In genomic region chr3:116001063-116001765, GRCh38 we compare ENCODE assay signal across 18 cellular contexts.
DNase-seq lines count a peak whose midpoint lies in the region; ATAC-seq, FAIRE-seq and TF ChIP-seq lines count a peak whose summit lies in the region.
"Had no signal": no experiment of that assay in that cellular context is flagged by ENCODE, and none has a peak within 500 bp of the region (broad histone marks: within the 10 kb centered on the region; RNA-seq: fewer than 3 reads in every experiment).

No MANE protein-coding gene starts in this region.

- no peaks in the 10 kb centered on the region for H4K20me1 ChIP-seq in HepG2 (ENCODE audit: insufficient read depth, low read length)

- no peak overlapping the region for H3K27ac ChIP-seq in HepG2 (ENCODE audit: extremely low read length, insufficient read depth, low read length)
- H3K27ac ChIP-seq: spleen, tibial nerve had no signal

- DNase-seq in HCEC 1CT (peak; percentile 51), fibroblast of peridontal ligament (ENCODE audit: extremely low read depth) (peak; percentile 54), NCI-H226 (no peak), HepG2 (ENCODE audit: low spot score) (no peak), NCI-H524 (lab: John Stamatoyannopoulos, UW) (no peak)
- DNase-seq: activated CD4-positive, alpha-beta T cell treated with anti-CD3 and anti-CD28 coated beads for 48 hours; activated naive CD4-positive, alpha-beta T cell treated with anti-CD3 and anti-CD28 coated beads for 36 hours; CD4-positive, alpha-beta memory T cell; DND-41; effector CD4-positive, alpha-beta T cell; naive thymus-derived CD4-positive, alpha-beta T cell; NCI-H146; spleen; stimulated activated naive B cell treated with anti-CD40 and anti-IgM and Interleukin-4, amounts not matched to agents 10 μg/mL and 1 μg/mL and 100 μg/mL, for 72 hours had no signal

- intact Hi-C loops in HepG2 (cut with micrococcal nuclease; ENCODE audit: unreplicated experiment) = no loop called here

- no peak for TF ChIP-seq CTCF in HepG2 (CRISPR knock-in tag; IDR thresholded peaks at IDR 0.05)

- POLR2A ChIA-PET in HepG2 (lab: Yijun Ruan, JAX) = no interaction called here

- in situ Hi-C loops in HepG2 (cut with HindIII; ENCODE audit: extremely low pct_ligation_motif_present, low pct_unique_long_range_greater_than_20kb) = no loop called here

- TF ChIP-seq RAD21 in HepG2 (CRISPR knock-in tag; IDR thresholded peaks at IDR 0.05) = no peak

- CTCF ChIA-PET in HepG2 (lab: Yijun Ruan, JAX; ENCODE audit: low intra/inter-chr PET ratio, low total read pairs) = no interaction called here

- H2AFZ ChIP-seq in HepG2 (ENCODE audit: low read length) = no peak overlapping the region

- H3K9ac ChIP-seq in skeletal muscle satellite cell (ENCODE audit: low read depth, low read length) (peak overlapping the region; percentile 65), HepG2 (ENCODE audit: insufficient read depth, low read depth, low read length) (no peak overlapping the region)

- ATAC-seq in SK-N-SH treated with all-trans-retinoic acid at 6 μM for 48 hours (peak; percentile 51), HepG2 (no peak)
- ATAC-seq: naive thymus-derived CD4-positive, alpha-beta T cell had no signal

- H3K4me3 ChIP-seq in skeletal muscle satellite cell (ENCODE audit: low read length) (no peak overlapping the region), HepG2 (replicated peaks in 1 of 3; ENCODE audit: insufficient read depth in 1 of 3, low read depth in 2 of 3, low read length in 3 of 3) (no peak overlapping the region)
- H3K4me3 ChIP-seq: spleen, tibial nerve had no signal

- peaks cover 50% of the 10 kb centered on the region for H3K4me1 ChIP-seq in skeletal muscle satellite cell (ENCODE audit: control insufficient read depth, insufficient read depth, low read length)
- no peaks in the 10 kb centered on the region for H3K4me1 ChIP-seq in HepG2 (ENCODE audit: insufficient read depth, low read length)
- H3K4me1 ChIP-seq: spleen, tibial nerve had no signal

- TF ChIP-seq POLR2A in HepG2 (IDR thresholded peaks at IDR 0.05; ENCODE audit: insufficient read depth in 1 of 2, low read depth in 2 of 2, low read length in 2 of 2) = no peak

- BruUV-seq in HepG2 (replicated peaks; lab: Mats Ljungman, UMichigan) = no TSS peak

- no peak for TF ChIP-seq EP300 in HepG2 (IDR thresholded peaks at IDR 0.05; ENCODE audit: low read depth in 2 of 2, low read length in 2 of 2)
- TF ChIP-seq EP300 in HepG2 (CRISPR knock-in tag; IDR thresholded peaks at IDR 0.05; ENCODE audit: borderline replicate concordance) = no peak

- H3K4me2 ChIP-seq in skeletal muscle satellite cell (ENCODE audit: low read length) = peak overlapping the region; percentile 60
- H3K4me2 ChIP-seq in HepG2 (ENCODE audit: low read depth, low read length) = no peak overlapping the region

- H3K79me2 ChIP-seq in HepG2 (ENCODE audit: insufficient read depth, low read length) = no peaks in the 10 kb centered on the region

- H3K27me3 ChIP-seq in skeletal muscle satellite cell (ENCODE audit: control insufficient read depth, insufficient read depth, low read length) = no peaks in the 10 kb centered on the region
- no peaks in the 10 kb centered on the region for H3K27me3 ChIP-seq in HepG2 (ENCODE audit: control insufficient read depth in 1 of 2, insufficient read depth in 2 of 2, low read length in 2 of 2)
- H3K27me3 ChIP-seq: spleen, tibial nerve had no signal

- no peak for FAIRE-seq in HepG2 (lab: Jason Lieb, UNC)
- FAIRE-seq: H1 had no signal

- WGBS in HepG2 (ENCODE audit: low lambda C conversion rate) = 8% methylated on average over 4 of the region's 4 CpGs

- no peaks in the 10 kb centered on the region for H3K36me3 ChIP-seq in skeletal muscle satellite cell (ENCODE audit: insufficient read depth, low read length)
- H3K36me3 ChIP-seq in HepG2 (replicated peaks in 1 of 2; ENCODE audit: control insufficient read depth in 1 of 2, insufficient read depth in 2 of 2, low read length in 2 of 2) = no peaks in the 10 kb centered on the region
- H3K36me3 ChIP-seq: spleen, tibial nerve had no signal

- H3K9me3 ChIP-seq in skeletal muscle satellite cell (replicated peaks; ENCODE audit: low read length) (no peaks in the 10 kb centered on the region), HepG2 (ENCODE audit: low read length) (no peaks in the 10 kb centered on the region)
- H3K9me3 ChIP-seq: spleen, tibial nerve had no signal

TF ChIP-seq in SK-N-SH treated with all-trans-retinoic acid at 6 μM for 48 hours, 23 proteins besides CTCF, POLR2A, EP300 and RAD21:
- no peak for TF ChIP-seq RARB (CRISPR knock-in tag; IDR thresholded peaks at IDR 0.05)
- peak; percentile 41; the same call in 1 of the 2 replicates for TF ChIP-seq ISL1 (CRISPR knock-in tag; IDR thresholded peaks at IDR 0.05)

TF ChIP-seq in HepG2, 621 proteins besides CTCF, POLR2A, EP300 and RAD21:
- TF ChIP-seq MBD4 (IDR thresholded peaks at IDR 0.05; ENCODE audit: borderline replicate concordance, low read length) (no peak), YY1 (IDR thresholded peaks at IDR 0.05; ENCODE audit: insufficient read depth, insufficient replicate concordance, low read depth, low read length) (no peak), PRMT3 (CRISPR knock-in tag; IDR thresholded peaks at IDR 0.05; ENCODE audit: borderline replicate concordance, low read depth) (no peak), GLI4 (CRISPR knock-in tag; IDR thresholded peaks at IDR 0.05; ENCODE audit: borderline replicate concordance) (no peak), ZNF263 (CRISPR knock-in tag; IDR thresholded peaks at IDR 0.05) (no peak), GRHL1 (CRISPR knock-in tag; conservative IDR thresholded peaks at IDR 0.05) (no peak)

Comparison
In these comparisons a context has a peak if more than half of its experiments do, and no peak if none do; other contexts are left out.
1. DNase-seq: peak in HCEC 1CT (single experiment) and fibroblast of peridontal ligament (single experiment); none in NCI-H226 (single experiment), HepG2 (single experiment) and NCI-H524 (0 of 2).